1 cellular context compared by ENCODE assay signal in genomic region chr6:41728073-41728936, GRCh38.
TF ChIP-seq lines count a peak whose summit lies in the region.

No MANE protein-coding gene starts in this region.

TF ChIP-seq in WTC11, 78 proteins besides CTCF, POLR2A, EP300 and RAD21:
- TF ChIP-seq ZBTB43 (CRISPR knock-in tag; IDR thresholded peaks at IDR 0.05) (no peak), ATF1 (CRISPR knock-in tag; IDR thresholded peaks at IDR 0.05) (no peak), ZNF219 (CRISPR knock-in tag; IDR thresholded peaks at IDR 0.05; ENCODE audit: borderline replicate concordance) (no peak), SMAD4 (CRISPR knock-in tag; IDR thresholded peaks at IDR 0.05) (no peak), ZNF423 (CRISPR knock-in tag; IDR thresholded peaks at IDR 0.05) (no peak), KAT7 (CRISPR knock-in tag; IDR thresholded peaks at IDR 0.05; ENCODE audit: borderline replicate concordance) (no peak), PRDM15 (CRISPR knock-in tag; IDR thresholded peaks at IDR 0.05) (no peak)
- TF ChIP-seq, protein P1, sequence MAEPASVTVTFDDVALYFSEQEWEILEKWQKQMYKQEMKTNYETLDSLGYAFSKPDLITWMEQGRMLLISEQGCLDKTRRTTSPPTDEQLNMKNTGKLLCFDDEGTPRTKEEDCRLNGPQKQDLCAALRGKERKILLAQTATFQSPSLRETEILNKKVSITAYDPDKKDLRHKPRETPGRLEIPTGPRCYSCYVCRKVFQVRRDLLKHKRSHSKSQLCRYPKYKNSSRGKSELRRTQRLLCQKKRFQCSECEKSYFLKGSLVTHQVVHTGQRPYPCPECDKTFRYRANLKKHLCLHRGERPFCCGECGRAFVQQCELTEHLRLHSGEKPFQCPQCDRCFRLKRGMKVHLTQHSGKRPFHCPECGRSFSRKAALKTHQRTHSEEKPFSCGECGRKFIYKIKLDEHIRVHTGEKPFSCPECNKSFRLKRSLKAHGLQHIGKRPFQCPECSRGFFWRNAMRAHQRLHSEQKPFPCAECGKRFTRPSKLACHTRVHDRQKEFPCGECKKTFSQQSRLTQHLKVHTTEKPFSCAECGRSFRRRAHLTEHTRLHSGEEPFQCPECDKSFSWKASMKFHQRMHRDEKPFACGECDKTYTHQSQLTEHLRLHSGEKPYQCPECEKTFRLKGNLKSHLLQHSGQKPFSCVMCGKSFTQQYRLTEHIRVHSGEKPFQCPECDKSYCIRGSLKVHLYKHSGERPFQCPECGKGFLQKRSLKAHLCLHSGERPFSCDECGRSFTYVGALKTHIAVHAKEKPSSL (CRISPR knock-in tag; conservative IDR thresholded peaks at IDR 0.05): no peak
- TF ChIP-seq, protein P2, sequence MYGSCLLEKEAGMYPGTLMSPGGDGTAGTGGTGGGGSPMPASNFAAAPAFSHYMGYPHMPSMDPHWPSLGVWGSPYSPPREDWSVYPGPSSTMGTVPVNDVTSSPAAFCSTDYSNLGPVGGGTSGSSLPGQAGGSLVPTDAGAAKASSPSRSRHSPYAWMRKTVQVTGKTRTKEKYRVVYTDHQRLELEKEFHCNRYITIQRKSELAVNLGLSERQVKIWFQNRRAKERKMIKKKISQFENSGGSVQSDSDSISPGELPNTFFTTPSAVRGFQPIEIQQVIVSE (CRISPR knock-in tag; IDR thresholded peaks at IDR 0.05; ENCODE audit: borderline replicate concordance): no peak
